ENCODE assay signal across 8 cellular contexts in the genomic region with DNA sequence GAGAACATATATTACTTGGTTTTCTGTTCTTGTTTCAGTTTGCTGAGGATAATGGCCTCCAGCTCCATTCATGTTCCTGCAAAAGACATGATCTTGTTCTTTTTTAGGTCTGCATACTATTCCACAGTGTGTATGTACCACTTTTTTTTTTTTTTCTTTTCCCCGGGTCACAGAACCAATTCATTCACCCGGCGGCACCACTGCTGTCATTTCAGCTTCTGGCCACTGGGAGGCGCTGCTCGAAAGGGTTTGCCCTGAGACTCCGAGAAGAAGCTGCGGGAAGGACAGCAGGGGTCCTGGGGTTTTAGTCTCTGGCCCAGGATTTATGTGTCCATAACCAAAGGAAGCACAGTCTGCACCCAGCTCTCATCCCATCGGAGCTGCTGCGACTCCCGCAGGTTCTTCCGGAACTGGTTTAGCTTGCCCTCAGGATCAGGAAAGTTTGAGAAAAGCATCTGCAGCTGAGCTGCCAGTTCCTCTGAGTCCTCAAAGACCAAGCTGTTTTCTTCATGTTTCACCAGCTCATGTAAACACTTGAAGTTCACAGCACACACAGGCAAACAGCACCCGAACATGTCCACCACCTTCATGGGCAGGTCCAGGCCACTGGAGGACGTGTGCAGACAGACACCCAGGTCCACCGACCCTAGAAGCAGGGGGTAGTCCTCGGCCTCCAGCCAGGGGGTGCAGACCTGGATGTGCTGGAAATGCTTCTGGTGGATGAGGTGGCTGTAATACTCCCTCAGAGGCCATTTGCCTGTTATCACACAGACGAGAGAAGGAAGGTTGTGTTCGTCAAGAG.
A peak's percentile ranks its signal among the peaks of the same experiment; 100 is the strongest.
DNase-seq lines count a peak whose midpoint lies in the region; ATAC-seq and TF ChIP-seq lines count a peak whose summit lies in the region.
"Not testable (repeated sequence)": the region's sequence is repeated elsewhere in the genome, so short reads cannot be mapped to it uniquely, and the experiment has no call there.

No MANE protein-coding gene starts in this region.

- peak; percentile 73 for TF ChIP-seq CTCF in DOHH2 (IDR thresholded peaks at IDR 0.05; ENCODE audit: low read depth, low read length, poor library complexity, severe bottlenecking)
- TF ChIP-seq CTCF in LNCaP clone FGC (IDR thresholded peaks at IDR 0.05; ENCODE audit: control insufficient read depth, extremely low read depth, insufficient read depth), result peak; percentile 68
- peak; percentile 13 to 56 (median 33) for TF ChIP-seq CTCF in gastrocnemius medialis (IDR thresholded peaks at IDR 0.05 in 4 of 5, conservative IDR thresholded peaks at IDR 0.05 in 1 of 5)
- peak; percentile 77 to 79 for TF ChIP-seq CTCF in tibial artery (IDR thresholded peaks at IDR 0.05)

- H3F3A ChIP-seq in DOHH2 (ENCODE audit: control insufficient read depth, insufficient read depth), result not testable (repeated sequence)

- H3K4me1 ChIP-seq in DOHH2 (ENCODE audit: control insufficient read depth, low read length); effector memory CD4-positive, alpha-beta T cell (ENCODE audit: control insufficient read depth, insufficient read depth, low read length, poor library complexity, severe bottlenecking); gastrocnemius medialis: not testable (repeated sequence)
- peaks cover 0 to 11% (median 4%) of the 10 kb centered on the region in 4 donors for H3K4me1 ChIP-seq in tibial artery

- not testable (repeated sequence) for H3K27me3 ChIP-seq in DOHH2 (ENCODE audit: control insufficient read depth, low read length); effector memory CD4-positive, alpha-beta T cell (replicated peaks; ENCODE audit: control insufficient read depth, insufficient read depth, low read length, poor library complexity, severe bottlenecking); gastrocnemius medialis; tibial artery

- not testable (repeated sequence) for H3K9me3 ChIP-seq in DOHH2 (ENCODE audit: control insufficient read depth, insufficient read depth, low read length); effector memory CD4-positive, alpha-beta T cell (ENCODE audit: control insufficient read depth, low read length); gastrocnemius medialis; tibial artery

- not testable (repeated sequence) for H3K27ac ChIP-seq in DOHH2 (ENCODE audit: low read depth, low read length); effector memory CD4-positive, alpha-beta T cell (ENCODE audit: insufficient read depth, low read length, poor library complexity, severe bottlenecking); gastrocnemius medialis
- H3K27ac ChIP-seq in tibial artery, result peak overlapping the region; percentile 32 to 36

- in situ Hi-C loops in gastrocnemius medialis (cut with MboI; ENCODE audit: low sequenced_read_pairs in 4 of 4), result not testable (repeated sequence)

- DNase-seq in LNCaP clone FGC (ENCODE audit: low read depth), result not testable (repeated sequence)
- DNase-seq in T-helper 9 cell (peak; percentile 36), kidney glomerular epithelial cell (lab: John Stamatoyannopoulos, UW) (peak; percentile 18), gastrocnemius medialis (peak in 1 of 2 donors; percentile 21), tibial artery (peak; percentile 61 to 73)
- DNase-seq in activated T-helper 1 cell treated with anti-CD3 and anti-CD28 coated beads, Interleukin-2, amount 50 U/mL, for 16 hours (ENCODE audit: low read depth in 1 of 2, low spot score in 1 of 2), result peak; percentile 19 to 33
- peak in 2 of 3 donors; percentile 15 to 22 for DNase-seq in effector memory CD4-positive, alpha-beta T cell

- intact Hi-C loops in gastrocnemius medialis (cut with DNase I; ENCODE audit: low total_unique reads), result not testable (repeated sequence)
- intact Hi-C loops in tibial artery (cut with DNase I; ENCODE audit: low total_unique reads), result loop anchor here (5.0 to 10.0 kb wide), 2 partner anchors 101 to 463 kb away; no protein-coding TSS in a partner anchor

- H4K20me1 ChIP-seq in DOHH2 (ENCODE audit: control insufficient read depth, insufficient read depth, low read depth, low read length), result not testable (repeated sequence)

- H3K79me2 ChIP-seq in DOHH2 (ENCODE audit: control insufficient read depth, low read length), result not testable (repeated sequence)

- not testable (repeated sequence) for ATAC-seq in gastrocnemius medialis

- not testable (repeated sequence) for TF ChIP-seq POLR2A in gastrocnemius medialis (IDR thresholded peaks at IDR 0.05)

- H3K4me2 ChIP-seq in DOHH2 (ENCODE audit: low read length), result not testable (repeated sequence)

- H3K4me3 ChIP-seq in DOHH2 (ENCODE audit: low read length); LNCaP clone FGC (ENCODE audit: low read depth, low read length); effector memory CD4-positive, alpha-beta T cell (ENCODE audit: insufficient read depth, low read depth, low read length, poor library complexity, severe bottlenecking); gastrocnemius medialis: not testable (repeated sequence)
- H3K4me3 ChIP-seq in tibial artery, result peak overlapping the region; percentile 24 to 35

- not testable (repeated sequence) for H3K36me3 ChIP-seq in DOHH2 (ENCODE audit: control insufficient read depth, low read length); effector memory CD4-positive, alpha-beta T cell (ENCODE audit: control insufficient read depth, insufficient read depth, low read length); gastrocnemius medialis; tibial artery

- H3K9me2 ChIP-seq in DOHH2 (replicated peaks; ENCODE audit: control insufficient read depth, low read length), result not testable (repeated sequence)
